13 cellular contexts compared by ENCODE assay signal in the genomic region with DNA sequence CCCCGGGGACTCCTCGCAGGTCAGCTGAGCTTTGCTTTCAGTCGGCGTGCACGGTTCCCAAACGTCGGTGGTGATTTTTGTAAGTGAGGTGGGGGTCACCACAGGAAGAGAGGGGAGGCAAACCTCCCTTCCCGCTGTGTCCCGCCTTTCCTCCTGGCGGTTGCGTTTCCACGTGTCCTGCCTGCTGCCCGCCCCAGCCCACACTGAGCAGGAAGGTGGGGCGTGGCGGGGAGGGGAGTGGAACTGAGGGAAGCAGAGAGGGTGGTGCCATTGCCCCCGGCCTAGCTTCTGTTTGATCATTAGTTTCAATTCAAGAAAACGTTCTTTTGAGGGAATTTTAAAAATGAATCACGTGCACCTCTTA. TPM values are rescaled to one million over a fixed set of nuclear protein-coding genes. Genes with fewer than 3 reads are reported as not detected.
A peak's percentile ranks its signal among the peaks of the same experiment; 100 is the strongest.
DNase-seq lines count a peak whose midpoint lies in the region; ATAC-seq and TF ChIP-seq lines count a peak whose summit lies in the region.
"Had no signal": no experiment of that assay in that cellular context is flagged by ENCODE, and none has a peak within 500 bp of the region (broad histone marks: within the 10 kb centered on the region; RNA-seq: fewer than 3 reads in every experiment).

No MANE protein-coding gene starts in this region.

- H3K27ac Mint-ChIP-seq in stimulated activated effector memory CD8-positive, alpha-beta T cell treated with anti-CD3 and anti-CD28 coated beads, Interleukin-12 subunit alpha, Interleukin-12 subunit beta, amount 100 ng/mL, for 72 hours = no peak overlapping the region

- H3K9me3 Mint-ChIP-seq in stimulated activated effector memory CD8-positive, alpha-beta T cell treated with anti-CD3 and anti-CD28 coated beads, Interleukin-12 subunit alpha, Interleukin-12 subunit beta, amount 100 ng/mL, for 72 hours = no peaks in the 10 kb centered on the region

- H3K36me3 ChIP-seq in adipocyte (ENCODE audit: control insufficient read depth, insufficient read depth, low read length, severe bottlenecking) (no peaks in the 10 kb centered on the region), SK-N-SH (replicated peaks in 1 of 2; ENCODE audit: control insufficient read depth in 1 of 2, insufficient read depth in 2 of 2, low read length in 1 of 2) (no peaks in the 10 kb centered on the region)
- H3K36me3 ChIP-seq: HAP-1 had no signal

- no peak overlapping the region for H2AFZ ChIP-seq in SK-N-SH (ENCODE audit: low read depth)

- H3K4me1 ChIP-seq in adipocyte (ENCODE audit: control insufficient read depth, insufficient read depth, low read length) (peaks cover 7% of the 10 kb centered on the region), SK-N-SH (ENCODE audit: control insufficient read depth in 1 of 2, insufficient read depth in 2 of 2, low read depth in 1 of 2, low read length in 1 of 2) (peaks cover 0 to 26% of the 10 kb centered on the region in 2 experiments; a peak in 1 of 4 replicates)

- no peaks in the 10 kb centered on the region for H3K4me1 Mint-ChIP-seq in stimulated activated effector memory CD8-positive, alpha-beta T cell treated with anti-CD3 and anti-CD28 coated beads, Interleukin-12 subunit alpha, Interleukin-12 subunit beta, amount 100 ng/mL, for 72 hours

- H4K20me1 ChIP-seq in SK-N-SH (ENCODE audit: insufficient read depth) = no peaks in the 10 kb centered on the region

- H3K9me3 ChIP-seq in adipocyte (ENCODE audit: control insufficient read depth, low read length) (no peaks in the 10 kb centered on the region), SK-N-SH (no peaks in the 10 kb centered on the region)
- H3K9me3 ChIP-seq: HAP-1 had no signal

- H3K4me2 ChIP-seq in SK-N-SH = no peak overlapping the region

- H3F3A ChIP-seq in SK-N-SH (replicated peaks; ENCODE audit: insufficient read depth) = no peaks in the 10 kb centered on the region

- ATAC-seq in HG03159 (IDR thresholded peaks at IDR 0.05; ENCODE audit: unreplicated experiment) (peak; percentile 26), left colon (peak; percentile 67)
- peak; percentile 17 for ATAC-seq in stimulated activated effector memory CD8-positive, alpha-beta T cell treated with anti-CD3 and anti-CD28 coated beads, Interleukin-12 subunit alpha, Interleukin-12 subunit beta, amount 100 ng/mL, for 72 hours

- no peak overlapping the region for H3K9ac ChIP-seq in adipocyte (ENCODE audit: low read length)
- no peak overlapping the region for H3K9ac ChIP-seq in SK-N-SH

- peak overlapping the region; percentile 63 for H3K4me3 ChIP-seq in adipocyte (ENCODE audit: low read length)
- no peak overlapping the region for H3K4me3 ChIP-seq in SK-N-SH (ENCODE audit: low read depth in 2 of 2, low read length in 1 of 2)
- H3K4me3 ChIP-seq: HAP-1, SK-N-MC had no signal

- no peak overlapping the region for H3K4me3 Mint-ChIP-seq in stimulated activated effector memory CD8-positive, alpha-beta T cell treated with anti-CD3 and anti-CD28 coated beads, Interleukin-12 subunit alpha, Interleukin-12 subunit beta, amount 100 ng/mL, for 72 hours

- WGBS in SK-N-SH (ENCODE audit: low lambda C conversion rate) = 77% methylated on average over 9 of the region's 18 CpGs

- TF ChIP-seq CTCF in SK-N-SH (IDR thresholded peaks at IDR 0.05) = no peak

- DNase-seq in adipocyte (ENCODE audit: low read depth) = no peak
- DNase-seq in left colon = peak; percentile 66 to 80
- no peak for DNase-seq in stimulated activated effector memory CD8-positive, alpha-beta T cell treated with anti-CD3 and anti-CD28 coated beads, Interleukin-12 subunit alpha, Interleukin-12 subunit beta, amount 100 ng/mL, for 72 hours (ENCODE audit: low spot score in 2 of 2)
- DNase-seq in NCI-H2171 treated with DMSO at 0.1 percent for 48 hours (lab: John Stamatoyannopoulos, UW) = no peak
- no peak for DNase-seq in stimulated activated CD4-positive, alpha-beta T cell treated with anti-CD3 and anti-CD28 coated beads, Interleukin-4, amount 100 ng/mL, for 1 hour
- DNase-seq in SK-N-SH = no peak
- no peak for DNase-seq in LoVo (ENCODE audit: low spot score)
- DNase-seq: DMS79 treated with DMSO at 0.1 percent for 48 hours, NCI-H2081 had no signal

- no peak for TF ChIP-seq RAD21 in SK-N-SH (IDR thresholded peaks at IDR 0.05; ENCODE audit: low read length)

- no peaks in the 10 kb centered on the region for H3K9me2 ChIP-seq in SK-N-SH

- POLR2A ChIA-PET in SK-N-SH (lab: Yijun Ruan, JAX) = no interaction called here

- H3K27me3 ChIP-seq in adipocyte (replicated peaks; ENCODE audit: control insufficient read depth, insufficient read depth, low read length) (peaks cover 46% of the 10 kb centered on the region), SK-N-SH (ENCODE audit: insufficient read depth) (no peaks in the 10 kb centered on the region; the same call in 1 of the 2 replicates)

- no peak overlapping the region; a peak in 1 of 4 replicates for H3K27ac ChIP-seq in SK-N-SH (ENCODE audit: low read depth in 2 of 2, low read length in 1 of 2)
- H3K27ac ChIP-seq: HL-60, SK-N-MC had no signal

- H3K36me3 Mint-ChIP-seq in stimulated activated effector memory CD8-positive, alpha-beta T cell treated with anti-CD3 and anti-CD28 coated beads, Interleukin-12 subunit alpha, Interleukin-12 subunit beta, amount 100 ng/mL, for 72 hours = no peaks in the 10 kb centered on the region

- TF ChIP-seq EP300 in SK-N-SH (IDR thresholded peaks at IDR 0.05; ENCODE audit: borderline replicate concordance in 1 of 2, low read depth in 1 of 2, low read length in 1 of 2) = no peak

- H3K79me2 ChIP-seq in SK-N-SH (ENCODE audit: insufficient read depth) = no peaks in the 10 kb centered on the region

- CTCF ChIA-PET in SK-N-SH (lab: Yijun Ruan, JAX) = interaction anchor here (0.7 to 1.6 kb wide), 3 partner anchors 18 to 312 kb away, joined by 3 to 6 read pairs (median 3); no protein-coding TSS in a partner anchor

- intact Hi-C loops in left colon (cut with DNase I, micrococcal nuclease) = no loop called here

TF ChIP-seq in SK-N-SH, 30 proteins besides CTCF, POLR2A, EP300 and RAD21:
- TF ChIP-seq YY1 (IDR thresholded peaks at IDR 0.05; ENCODE audit: low read depth) (no peak), SIN3A (IDR thresholded peaks at IDR 0.05; ENCODE audit: borderline replicate concordance, low read depth, low read length) (no peak), SMC3 (IDR thresholded peaks at IDR 0.05; ENCODE audit: low read depth, low read length) (no peak), TAF1 (IDR thresholded peaks at IDR 0.05; ENCODE audit: borderline replicate concordance, low read depth, low read length) (no peak), RFX5 (IDR thresholded peaks at IDR 0.05; ENCODE audit: low read length) (no peak)
- TF ChIP-seq, protein P1, sequence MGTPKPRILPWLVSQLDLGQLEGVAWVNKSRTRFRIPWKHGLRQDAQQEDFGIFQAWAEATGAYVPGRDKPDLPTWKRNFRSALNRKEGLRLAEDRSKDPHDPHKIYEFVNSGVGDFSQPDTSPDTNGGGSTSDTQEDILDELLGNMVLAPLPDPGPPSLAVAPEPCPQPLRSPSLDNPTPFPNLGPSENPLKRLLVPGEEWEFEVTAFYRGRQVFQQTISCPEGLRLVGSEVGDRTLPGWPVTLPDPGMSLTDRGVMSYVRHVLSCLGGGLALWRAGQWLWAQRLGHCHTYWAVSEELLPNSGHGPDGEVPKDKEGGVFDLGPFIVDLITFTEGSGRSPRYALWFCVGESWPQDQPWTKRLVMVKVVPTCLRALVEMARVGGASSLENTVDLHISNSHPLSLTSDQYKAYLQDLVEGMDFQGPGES (IDR thresholded peaks at IDR 0.05; ENCODE audit: low read depth, low read length) = no peak

RNA-seq across cellular contexts. Expression of a gene that starts 30.1 kb away (rescaled TPM):
- 100 to 1,000 TPM; 194 to 228 TPM for total RNA-seq in left colon
- polyA plus RNA-seq in SK-N-SH (2012; rRNA removed) = 21.1 and 25.1 TPM in 2 replicates
- polyA plus RNA-seq in SK-N-SH (2012; cell fraction: cytosol; rRNA removed) = 16.9 and 18.7 TPM in 2 replicates
- polyA plus RNA-seq in SK-N-SH (2012; cell fraction: nucleus; rRNA removed) = 53.9 and 73.4 TPM in 2 replicates

Comparison
In these comparisons a context has a peak if more than half of its experiments do, and no peak if none do; other contexts are left out.
1. ATAC-seq: peak in every context shown above with its lines; median percentile 67 in left colon; 26 in HG03159; 17 in stimulated activated effector memory CD8-positive, alpha-beta T cell treated with anti-CD3 and anti-CD28 coated beads, Interleukin-12 subunit alpha, Interleukin-12 subunit beta, amount 100 ng/mL, for 72 hours.
2. DNase-seq: peak in left colon (2 of 2); none in adipocyte (single experiment), stimulated activated effector memory CD8-positive, alpha-beta T cell treated with anti-CD3 and anti-CD28 coated beads, Interleukin-12 subunit alpha, Interleukin-12 subunit beta, amount 100 ng/mL, for 72 hours (0 of 2), NCI-H2171 treated with DMSO at 0.1 percent for 48 hours (single experiment), stimulated activated CD4-positive, alpha-beta T cell treated with anti-CD3 and anti-CD28 coated beads, Interleukin-4, amount 100 ng/mL, for 1 hour (single experiment), SK-N-SH (single experiment) and LoVo (single experiment).